Comparison of ENCODE assay signal across 1 cellular context in the genomic region with DNA sequence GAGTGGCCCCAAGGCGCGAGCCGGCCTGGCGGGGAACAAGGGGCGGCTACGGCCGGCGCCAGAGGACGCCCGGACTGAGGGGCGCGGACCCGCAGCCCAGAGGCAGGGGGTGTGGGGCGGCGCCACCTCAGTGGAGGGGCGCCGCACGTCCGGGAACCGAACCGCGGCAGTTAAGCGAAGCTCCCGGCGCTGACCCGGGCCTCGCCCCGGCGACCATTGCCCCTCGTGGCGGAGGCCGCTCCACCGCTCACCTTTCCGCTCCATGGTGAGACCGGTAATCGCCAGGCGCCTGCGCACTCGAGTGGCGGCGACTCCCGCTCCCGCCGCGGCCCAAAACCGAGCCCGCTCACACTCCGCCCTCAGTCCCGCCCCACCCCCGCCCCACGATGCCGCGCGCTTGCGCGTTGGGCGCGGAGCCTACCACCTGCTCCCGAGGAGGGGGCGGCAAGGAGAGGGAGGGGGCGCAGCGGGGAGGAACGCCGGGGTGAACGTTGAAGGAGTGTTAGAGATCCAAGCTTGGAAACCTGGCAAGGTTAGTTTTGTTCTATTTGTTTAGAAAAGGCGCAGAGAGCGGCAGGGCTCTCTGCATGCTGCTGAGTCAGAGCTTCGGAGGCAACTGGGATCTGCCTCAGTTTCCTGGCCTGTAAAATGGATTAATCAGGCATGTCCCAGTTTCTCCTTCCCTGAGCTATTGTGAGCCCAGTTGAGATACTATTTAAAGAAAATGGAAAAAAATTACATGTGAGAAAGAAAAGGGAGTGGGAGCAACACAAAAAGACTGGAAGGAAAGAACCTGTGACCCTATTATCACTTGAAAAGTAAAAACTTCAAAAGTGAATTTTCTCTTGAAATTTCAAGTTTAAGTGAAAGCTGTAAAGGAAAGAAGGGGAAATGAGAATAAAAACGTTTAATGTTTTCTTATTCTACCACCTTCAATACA.
TF ChIP-seq lines count a peak whose summit lies in the region.

Gene SRPK1, minus strand, starts transcription at position 306 of the 940 bp plus-strand sequence. Its CDS starts 42 bp downstream, at position 264.

TF ChIP-seq in HepG2, 621 proteins besides CTCF, POLR2A, EP300 and RAD21 (continued from another document and continues in another):
- TF ChIP-seq MBNL3 (CRISPR knock-in tag; conservative IDR thresholded peaks at IDR 0.05): no peak
- TF ChIP-seq, protein P1, sequence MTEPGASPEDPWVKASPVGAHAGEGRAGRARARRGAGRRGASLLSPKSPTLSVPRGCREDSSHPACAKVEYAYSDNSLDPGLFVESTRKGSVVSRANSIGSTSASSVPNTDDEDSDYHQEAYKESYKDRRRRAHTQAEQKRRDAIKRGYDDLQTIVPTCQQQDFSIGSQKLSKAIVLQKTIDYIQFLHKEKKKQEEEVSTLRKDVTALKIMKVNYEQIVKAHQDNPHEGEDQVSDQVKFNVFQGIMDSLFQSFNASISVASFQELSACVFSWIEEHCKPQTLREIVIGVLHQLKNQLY (CRISPR knock-in tag; IDR thresholded peaks at IDR 0.05): peak; percentile 16; the same call in 1 of the 2 replicates
- TF ChIP-seq RFX1 (IDR thresholded peaks at IDR 0.05): no peak
- TF ChIP-seq ZBTB7B (CRISPR knock-in tag; IDR thresholded peaks at IDR 0.05): no peak; the same call in 1 of the 2 replicates
- TF ChIP-seq MTF2 (CRISPR knock-in tag; IDR thresholded peaks at IDR 0.05; ENCODE audit: borderline replicate concordance): no peak
- TF ChIP-seq ZNF333 (CRISPR knock-in tag; IDR thresholded peaks at IDR 0.05; ENCODE audit: borderline replicate concordance): peak; percentile 70; the same call in 1 of the 2 replicates
- TF ChIP-seq, protein P2, sequence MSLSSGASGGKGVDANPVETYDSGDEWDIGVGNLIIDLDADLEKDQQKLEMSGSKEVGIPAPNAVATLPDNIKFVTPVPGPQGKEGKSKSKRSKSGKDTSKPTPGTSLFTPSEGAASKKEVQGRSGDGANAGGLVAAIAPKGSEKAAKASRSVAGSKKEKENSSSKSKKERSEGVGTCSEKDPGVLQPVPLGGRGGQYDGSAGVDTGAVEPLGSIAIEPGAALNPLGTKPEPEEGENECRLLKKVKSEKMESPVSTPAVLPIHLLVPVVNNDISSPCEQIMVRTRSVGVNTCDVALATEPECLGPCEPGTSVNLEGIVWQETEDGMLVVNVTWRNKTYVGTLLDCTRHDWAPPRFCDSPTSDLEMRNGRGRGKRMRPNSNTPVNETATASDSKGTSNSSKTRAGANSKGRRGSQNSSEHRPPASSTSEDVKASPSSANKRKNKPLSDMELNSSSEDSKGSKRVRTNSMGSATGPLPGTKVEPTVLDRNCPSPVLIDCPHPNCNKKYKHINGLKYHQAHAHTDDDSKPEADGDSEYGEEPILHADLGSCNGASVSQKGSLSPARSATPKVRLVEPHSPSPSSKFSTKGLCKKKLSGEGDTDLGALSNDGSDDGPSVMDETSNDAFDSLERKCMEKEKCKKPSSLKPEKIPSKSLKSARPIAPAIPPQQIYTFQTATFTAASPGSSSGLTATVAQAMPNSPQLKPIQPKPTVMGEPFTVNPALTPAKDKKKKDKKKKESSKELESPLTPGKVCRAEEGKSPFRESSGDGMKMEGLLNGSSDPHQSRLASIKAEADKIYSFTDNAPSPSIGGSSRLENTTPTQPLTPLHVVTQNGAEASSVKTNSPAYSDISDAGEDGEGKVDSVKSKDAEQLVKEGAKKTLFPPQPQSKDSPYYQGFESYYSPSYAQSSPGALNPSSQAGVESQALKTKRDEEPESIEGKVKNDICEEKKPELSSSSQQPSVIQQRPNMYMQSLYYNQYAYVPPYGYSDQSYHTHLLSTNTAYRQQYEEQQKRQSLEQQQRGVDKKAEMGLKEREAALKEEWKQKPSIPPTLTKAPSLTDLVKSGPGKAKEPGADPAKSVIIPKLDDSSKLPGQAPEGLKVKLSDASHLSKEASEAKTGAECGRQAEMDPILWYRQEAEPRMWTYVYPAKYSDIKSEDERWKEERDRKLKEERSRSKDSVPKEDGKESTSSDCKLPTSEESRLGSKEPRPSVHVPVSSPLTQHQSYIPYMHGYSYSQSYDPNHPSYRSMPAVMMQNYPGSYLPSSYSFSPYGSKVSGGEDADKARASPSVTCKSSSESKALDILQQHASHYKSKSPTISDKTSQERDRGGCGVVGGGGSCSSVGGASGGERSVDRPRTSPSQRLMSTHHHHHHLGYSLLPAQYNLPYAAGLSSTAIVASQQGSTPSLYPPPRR (CRISPR knock-in tag; IDR thresholded peaks at IDR 0.05; ENCODE audit: borderline replicate concordance): peak; percentile 79
- no peak for TF ChIP-seq TAF15 (IDR thresholded peaks at IDR 0.05; ENCODE audit: low read depth, low read length, poor library complexity, severe bottlenecking)
- TF ChIP-seq SCMH1 (CRISPR knock-in tag; IDR thresholded peaks at IDR 0.05; ENCODE audit: borderline replicate concordance): no peak
- TF ChIP-seq CREM (IDR thresholded peaks at IDR 0.05): no peak
- no peak for TF ChIP-seq CREM (CRISPR knock-in tag; IDR thresholded peaks at IDR 0.05)
- peak; percentile 92 for TF ChIP-seq RCOR2 (CRISPR knock-in tag; IDR thresholded peaks at IDR 0.05)
- TF ChIP-seq PLSCR1 (CRISPR knock-in tag; IDR thresholded peaks at IDR 0.05; ENCODE audit: borderline replicate concordance): no peak
- TF ChIP-seq CHD4 (IDR thresholded peaks at IDR 0.05; ENCODE audit: borderline replicate concordance, low read length): peak; percentile 84
- no peak for TF ChIP-seq ZNF839 (CRISPR knock-in tag; IDR thresholded peaks at IDR 0.05; ENCODE audit: borderline replicate concordance)
- TF ChIP-seq, protein P3, sequence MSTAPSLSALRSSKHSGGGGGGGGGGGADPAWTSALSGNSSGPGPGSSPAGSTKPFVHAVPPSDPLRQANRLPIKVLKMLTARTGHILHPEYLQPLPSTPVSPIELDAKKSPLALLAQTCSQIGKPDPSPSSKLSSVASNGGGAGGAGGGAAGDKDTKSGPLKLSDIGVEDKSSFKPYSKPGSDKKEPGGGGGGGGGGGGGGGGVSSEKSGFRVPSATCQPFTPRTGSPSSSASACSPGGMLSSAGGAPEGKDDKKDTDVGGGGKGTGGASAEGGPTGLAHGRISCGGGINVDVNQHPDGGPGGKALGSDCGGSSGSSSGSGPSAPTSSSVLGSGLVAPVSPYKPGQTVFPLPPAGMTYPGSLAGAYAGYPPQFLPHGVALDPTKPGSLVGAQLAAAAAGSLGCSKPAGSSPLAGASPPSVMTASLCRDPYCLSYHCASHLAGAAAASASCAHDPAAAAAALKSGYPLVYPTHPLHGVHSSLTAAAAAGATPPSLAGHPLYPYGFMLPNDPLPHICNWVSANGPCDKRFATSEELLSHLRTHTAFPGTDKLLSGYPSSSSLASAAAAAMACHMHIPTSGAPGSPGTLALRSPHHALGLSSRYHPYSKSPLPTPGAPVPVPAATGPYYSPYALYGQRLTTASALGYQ (CRISPR knock-in tag; IDR thresholded peaks at IDR 0.05): peak; percentile 56; the same call in 1 of the 2 replicates
- no peak for TF ChIP-seq ZFYVE20 (CRISPR knock-in tag; IDR thresholded peaks at IDR 0.05; ENCODE audit: borderline replicate concordance, low read depth)
- peak; percentile 86 for TF ChIP-seq ZNF44 (CRISPR knock-in tag; IDR thresholded peaks at IDR 0.05)
- peak; percentile 74; the same call in 1 of the 2 replicates for TF ChIP-seq KLF6 (CRISPR knock-in tag; IDR thresholded peaks at IDR 0.05)
- TF ChIP-seq CREB1 (IDR thresholded peaks at IDR 0.05): no peak
- no peak for TF ChIP-seq CREB1 (CRISPR knock-in tag; IDR thresholded peaks at IDR 0.05)
- TF ChIP-seq ZNF343 (CRISPR knock-in tag; IDR thresholded peaks at IDR 0.05): peak; percentile 95
- no peak for TF ChIP-seq SMARCC2 (IDR thresholded peaks at IDR 0.05)
- peak; percentile 91 for TF ChIP-seq ZNF709 (CRISPR knock-in tag; IDR thresholded peaks at IDR 0.05)
- TF ChIP-seq TSC22D2 (CRISPR knock-in tag; IDR thresholded peaks at IDR 0.05; ENCODE audit: borderline replicate concordance): peak; percentile 86; the same call in 1 of the 2 replicates
- TF ChIP-seq SMAD1 (CRISPR knock-in tag; IDR thresholded peaks at IDR 0.05; ENCODE audit: borderline replicate concordance, low read depth): no peak
- TF ChIP-seq MZF1 (CRISPR knock-in tag; IDR thresholded peaks at IDR 0.05; ENCODE audit: borderline replicate concordance): no peak
- 0 out of 2 replicates have a peak, but pooled peaks have one; percentile 4 for TF ChIP-seq FOXJ3 (CRISPR knock-in tag; IDR thresholded peaks at IDR 0.05; ENCODE audit: borderline replicate concordance)
- TF ChIP-seq, protein P4, sequence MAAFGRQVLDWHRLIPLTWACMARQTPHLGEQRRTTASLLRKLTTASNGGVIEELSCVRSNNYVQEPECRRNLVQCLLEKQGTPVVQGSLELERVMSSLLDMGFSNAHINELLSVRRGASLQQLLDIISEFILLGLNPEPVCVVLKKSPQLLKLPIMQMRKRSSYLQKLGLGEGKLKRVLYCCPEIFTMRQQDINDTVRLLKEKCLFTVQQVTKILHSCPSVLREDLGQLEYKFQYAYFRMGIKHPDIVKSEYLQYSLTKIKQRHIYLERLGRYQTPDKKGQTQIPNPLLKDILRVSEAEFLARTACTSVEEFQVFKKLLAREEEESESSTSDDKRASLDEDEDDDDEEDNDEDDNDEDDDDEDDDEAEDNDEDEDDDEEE (CRISPR knock-in tag; IDR thresholded peaks at IDR 0.05): peak; percentile 99
- TF ChIP-seq CBX5 (CRISPR knock-in tag; IDR thresholded peaks at IDR 0.05; ENCODE audit: borderline replicate concordance): 0 out of 2 replicates have a peak, but pooled peaks have one; percentile 25
- TF ChIP-seq HOXA5 (CRISPR knock-in tag; IDR thresholded peaks at IDR 0.05): peak; percentile 96
- TF ChIP-seq MED13 (CRISPR knock-in tag; IDR thresholded peaks at IDR 0.05): peak; percentile 94
- peak; percentile 52 for TF ChIP-seq ZNF547 (CRISPR knock-in tag; IDR thresholded peaks at IDR 0.05)
- TF ChIP-seq NFKB2 (CRISPR knock-in tag; IDR thresholded peaks at IDR 0.05; ENCODE audit: borderline replicate concordance): peak; percentile 95; the same call in 1 of the 2 replicates
- no peak for TF ChIP-seq RORA (CRISPR knock-in tag; IDR thresholded peaks at IDR 0.05)
- TF ChIP-seq ZNF598 (CRISPR knock-in tag; IDR thresholded peaks at IDR 0.05; ENCODE audit: borderline replicate concordance): no peak; the same call in 1 of the 2 replicates
- TF ChIP-seq CC2D1A (CRISPR knock-in tag; IDR thresholded peaks at IDR 0.05): no peak
- TF ChIP-seq ZNF512 (CRISPR knock-in tag; IDR thresholded peaks at IDR 0.05): 0 out of 2 replicates have a peak, but pooled peaks have one; percentile 48
- TF ChIP-seq THYN1 (CRISPR knock-in tag; IDR thresholded peaks at IDR 0.05; ENCODE audit: borderline replicate concordance, low read depth): no peak
- TF ChIP-seq NFYB (CRISPR knock-in tag; IDR thresholded peaks at IDR 0.05): no peak; the same call in 1 of the 2 replicates
- TF ChIP-seq ZFP36L2 (CRISPR knock-in tag; IDR thresholded peaks at IDR 0.05): no peak
- peak; percentile 77 for TF ChIP-seq TGIF2 (CRISPR knock-in tag; IDR thresholded peaks at IDR 0.05)
- TF ChIP-seq REPIN1 (CRISPR knock-in tag; IDR thresholded peaks at IDR 0.05; ENCODE audit: borderline replicate concordance, low read depth): peak; percentile 90; the same call in 1 of the 2 replicates
- TF ChIP-seq PHF20 (CRISPR knock-in tag; IDR thresholded peaks at IDR 0.05): peak; percentile 68; the same call in 1 of the 2 replicates
- peak; percentile 84; the same call in 1 of the 2 replicates for TF ChIP-seq MEIS1 (CRISPR knock-in tag; IDR thresholded peaks at IDR 0.05; ENCODE audit: borderline replicate concordance)
- TF ChIP-seq RBM22 (optimal IDR thresholded peaks at IDR 0.05; ENCODE audit: low read length): no peak
- no peak; the same call in 1 of the 2 replicates for TF ChIP-seq ZXDC (CRISPR knock-in tag; IDR thresholded peaks at IDR 0.05)
- TF ChIP-seq ZNF326 (CRISPR knock-in tag; IDR thresholded peaks at IDR 0.05; ENCODE audit: borderline replicate concordance): no peak
- TF ChIP-seq ZNF724P (CRISPR knock-in tag; IDR thresholded peaks at IDR 0.05; ENCODE audit: borderline replicate concordance): no peak
- no peak for TF ChIP-seq KLF16 (CRISPR knock-in tag; IDR thresholded peaks at IDR 0.05)
- TF ChIP-seq, protein P5, sequence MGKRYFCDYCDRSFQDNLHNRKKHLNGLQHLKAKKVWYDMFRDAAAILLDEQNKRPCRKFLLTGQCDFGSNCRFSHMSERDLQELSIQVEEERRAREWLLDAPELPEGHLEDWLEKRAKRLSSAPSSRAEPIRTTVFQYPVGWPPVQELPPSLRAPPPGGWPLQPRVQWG (CRISPR knock-in tag; IDR thresholded peaks at IDR 0.05; ENCODE audit: borderline replicate concordance, low read depth): no peak; the same call in 1 of the 2 replicates
